In genomic region chr20:1216527-1217427, GRCh38 we compare ENCODE assay signal across 10 cellular contexts. TPM values are rescaled to one million over a fixed set of nuclear protein-coding genes. Genes with fewer than 3 reads are reported as not detected.
"Had no signal": no experiment of that assay in that cellular context is flagged by ENCODE, and none has a peak within 500 bp of the region (broad histone marks: within the 10 kb centered on the region; RNA-seq: fewer than 3 reads in every experiment).

No MANE protein-coding gene starts in this region.

RNA-seq across cellular contexts. Expression of gene RAD21L1, which starts 9.1 kb away (rescaled TPM):
- total RNA-seq: activated CD8-positive, alpha-beta memory T cell treated with anti-CD3 and anti-CD28 coated beads for 36 hours; ascending aorta; lower lobe of right lung; mesenteric fat pad; natural killer cell treated with Interleukin-12 subunit alpha and Interleukin-12 subunit beta and Interleukin-15 and Interleukin-18, amount 100 ng/mL, for 72 hours; spleen; ureter had no signal
- polyA plus RNA-seq: esophagus, keratinocyte, spleen, thymus had no signal

RNA-seq across cellular contexts. Expression of gene C20orf202, which starts 13.5 kb away (rescaled TPM):
- total RNA-seq: activated CD8-positive, alpha-beta memory T cell treated with anti-CD3 and anti-CD28 coated beads for 36 hours; ascending aorta had no signal
- polyA plus RNA-seq: keratinocyte had no signal

RNA-seq across cellular contexts. Expression of gene TMEM74B, which starts 32.0 kb away (rescaled TPM):
- total RNA-seq: ascending aorta; natural killer cell treated with Interleukin-12 subunit alpha and Interleukin-12 subunit beta and Interleukin-15 and Interleukin-18, amount 100 ng/mL, for 72 hours had no signal
